Comparison of ENCODE assay signal across 1 cellular context in the genomic region with DNA sequence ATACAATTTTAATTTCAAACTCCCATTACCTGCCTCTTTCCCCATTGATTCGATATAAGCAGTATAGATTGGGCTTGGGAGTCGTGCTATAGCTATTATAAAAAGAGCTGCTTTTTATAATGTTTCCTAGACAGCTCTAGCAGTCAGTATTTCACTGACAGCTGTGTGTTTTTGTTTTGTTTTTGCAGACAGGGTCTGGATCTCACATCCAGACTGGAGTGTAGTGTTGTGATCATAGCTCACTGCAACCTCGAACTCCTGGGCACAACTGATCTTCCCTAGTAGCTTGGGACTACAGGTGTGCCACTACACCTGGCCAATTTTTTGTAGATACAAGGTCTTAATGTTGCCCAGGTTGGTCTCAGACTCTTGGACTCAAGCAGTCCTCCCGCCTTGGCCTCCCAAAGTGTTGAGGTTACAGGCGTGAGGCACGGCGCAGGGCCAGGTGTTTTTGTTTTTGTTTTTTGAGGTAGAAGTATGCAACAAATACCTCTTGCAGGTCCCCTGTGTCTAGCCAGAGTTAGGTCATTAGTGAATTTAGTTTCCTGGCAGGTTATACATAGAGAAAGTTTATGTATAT.
TF ChIP-seq lines count a peak whose summit lies in the region.

No MANE protein-coding gene starts in this region.

TF ChIP-seq in K562, 482 proteins besides CTCF, POLR2A, EP300 and RAD21:
- TF ChIP-seq ZNF431 (CRISPR knock-in tag; IDR thresholded peaks at IDR 0.05) (0 out of 2 replicates have a peak, but pooled peaks have one; percentile 38), TAF9B (IDR thresholded peaks at IDR 0.05; ENCODE audit: partially characterized antibody) (no peak), BCLAF1 (IDR thresholded peaks at IDR 0.05; ENCODE audit: borderline replicate concordance in 1 of 2, control insufficient read depth in 1 of 2, low read depth in 2 of 2, low read length in 1 of 2) (0 out of 4 replicates have a peak, but pooled peaks of 1 of the 2 experiments have one; percentile 11), HNRNPUL1 (IDR thresholded peaks at IDR 0.05; ENCODE audit: low read length) (peak; percentile 76; the same call in 1 of the 2 replicates), PHTF2 (CRISPR knock-in tag; IDR thresholded peaks at IDR 0.05) (no peak), E2F4 (CRISPR knock-in tag; IDR thresholded peaks at IDR 0.05; ENCODE audit: low read depth) (0 out of 2 replicates have a peak, but pooled peaks have one; percentile 27), CREM (IDR thresholded peaks at IDR 0.05; ENCODE audit: low read depth) (no peak), KAT2B (IDR thresholded peaks at IDR 0.05; ENCODE audit: low read depth, low read length) (no peak), SAP30 (IDR thresholded peaks at IDR 0.05; ENCODE audit: borderline replicate concordance, insufficient read depth, low read depth, low read length, poor library complexity, severe bottlenecking) (no peak), ZNF586 (CRISPR knock-in tag; conservative IDR thresholded peaks at IDR 0.05) (no peak), TBP (optimal IDR thresholded peaks at IDR 0.05; ENCODE audit: low read depth, low read length) (no peak)
TF ChIP-seq in K562: peak in this region for 4.
